In the genomic region with DNA sequence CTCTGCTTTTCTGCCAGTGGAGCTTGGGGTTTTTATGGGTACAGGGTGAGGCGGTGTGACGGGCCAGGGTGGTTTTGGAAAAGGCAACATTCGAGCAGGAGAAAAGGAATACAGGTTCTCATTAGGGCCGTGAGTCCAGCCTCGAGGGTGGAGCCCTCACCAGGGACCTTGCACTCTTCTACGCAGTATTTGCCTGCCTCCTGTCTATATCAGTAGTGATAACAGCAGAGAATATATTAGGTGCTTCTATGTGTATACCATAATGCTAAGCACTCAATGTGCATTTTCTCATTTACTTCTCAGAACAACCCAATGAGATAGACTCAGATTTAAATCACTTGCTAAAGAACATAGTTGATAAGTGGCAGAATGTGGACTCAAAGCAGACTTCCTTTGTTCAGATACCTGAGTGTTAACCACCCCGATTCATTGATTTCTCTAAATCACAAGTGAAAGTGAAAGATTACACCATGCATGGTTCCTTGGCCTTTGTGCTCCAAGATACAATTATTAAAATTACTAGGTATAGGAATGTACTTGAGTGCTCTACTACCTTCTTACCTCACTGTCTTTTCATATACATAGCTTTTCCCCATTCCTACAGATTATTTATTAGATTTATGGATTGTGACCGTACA, we compare ENCODE assay signal across 16 cellular contexts.
DNase-seq lines count a peak whose midpoint lies in the region; ATAC-seq, FAIRE-seq and TF ChIP-seq lines count a peak whose summit lies in the region.
"Had no signal": no experiment of that assay in that cellular context is flagged by ENCODE, and none has a peak within 500 bp of the region (broad histone marks: within the 10 kb centered on the region; RNA-seq: fewer than 3 reads in every experiment).

No MANE protein-coding gene starts in this region.

- TF ChIP-seq CTCF in cardiac muscle cell (IDR thresholded peaks at IDR 0.05; ENCODE audit: low read depth, low read length) (no peak), left ventricle myocardium inferior (IDR thresholded peaks at IDR 0.05; ENCODE audit: borderline replicate concordance) (no peak), GM12878 (IDR thresholded peaks at IDR 0.05 in 2 of 3, conservative IDR thresholded peaks at IDR 0.05 in 1 of 3; ENCODE audit: control insufficient read depth in 2 of 3, extremely low read depth in 1 of 3, insufficient read depth in 1 of 3, low read depth in 3 of 3, low read length in 3 of 3) (no peak)

- no peaks in the 10 kb centered on the region for H4K20me1 ChIP-seq in GM12878 (ENCODE audit: control insufficient read depth, insufficient read depth)
- H4K20me1 ChIP-seq: BLaER1 treated with 17β-estradiol and CSF1 and Interleukin-3, amounts not matched to agents 10 nM and 100 nM had no signal

- no peak for TF ChIP-seq RAD21 in GM12878 (IDR thresholded peaks at IDR 0.05; ENCODE audit: insufficient read depth, low read depth, low read length)

- in situ Hi-C loops in GM12878 (cut with MboI) = no loop called here

- intact Hi-C loops in left ventricle myocardium inferior (cut with micrococcal nuclease) (no loop called here), GM12878 (cut with micrococcal nuclease; ENCODE audit: unreplicated experiment) (no loop called here)

- RAD21 ChIA-PET in GM12878 (lab: Charles Lee; ENCODE audit: unreplicated experiment) = no interaction called here

- H3K36me3 ChIP-seq in cardiac muscle cell = no peaks in the 10 kb centered on the region
- H3K36me3 ChIP-seq in left ventricle myocardium inferior = no peaks in the 10 kb centered on the region
- no peaks in the 10 kb centered on the region for H3K36me3 ChIP-seq in GM12878 (ENCODE audit: control insufficient read depth in 2 of 2, insufficient read depth in 2 of 2, low read length in 1 of 2)
- H3K36me3 ChIP-seq in small intestine (ENCODE audit: control insufficient read depth in 2 of 2, insufficient read depth in 2 of 2, low read length in 2 of 2) = no peaks in the 10 kb centered on the region
- H3K36me3 ChIP-seq: BLaER1 treated with 17β-estradiol and CSF1 and Interleukin-3, amounts not matched to agents 10 nM and 100 nM; HAP-1 had no signal

- no peaks in the 10 kb centered on the region for H3K79me2 ChIP-seq in GM12878 (ENCODE audit: control insufficient read depth, insufficient read depth, low read length)

- peak overlapping the region; percentile 67 for H3K27ac ChIP-seq in cardiac muscle cell
- no peak overlapping the region for H3K27ac ChIP-seq in left ventricle myocardium inferior (replicated peaks)
- H3K27ac ChIP-seq in GM12878 (ENCODE audit: control insufficient read depth, insufficient read depth) = no peak overlapping the region
- H3K27ac ChIP-seq in small intestine (ENCODE audit: low read depth in 1 of 2, low read length in 1 of 2) = peak overlapping the region; percentile 48 to 85
- H3K27ac ChIP-seq: BLaER1 treated with 17β-estradiol and CSF1 and Interleukin-3, amounts not matched to agents 10 nM and 100 nM; GM23248 had no signal

- TF ChIP-seq POLR2A in GM12878 (IDR thresholded peaks at IDR 0.05; ENCODE audit: low read depth, low read length) = no peak

- H3K4me2 ChIP-seq in GM12878 (ENCODE audit: control insufficient read depth, insufficient read depth) = no peak overlapping the region
- H3K4me2 ChIP-seq: BLaER1 treated with 17β-estradiol and CSF1 and Interleukin-3, amounts not matched to agents 10 nM and 100 nM had no signal

- H3K4me3 ChIP-seq in cardiac muscle cell (no peak overlapping the region), left ventricle myocardium inferior (no peak overlapping the region), GM12878 (no peak overlapping the region), small intestine (ENCODE audit: low read depth in 1 of 2, low read length in 2 of 2) (peak overlapping the region in 1 of 2 donors; percentile 9)
- H3K4me3 ChIP-seq: BLaER1 treated with 17β-estradiol and CSF1 and Interleukin-3, amounts not matched to agents 10 nM and 100 nM; GM23248; HAP-1 had no signal

- CTCF ChIA-PET in GM12878 (lab: Yijun Ruan, JAX) = no interaction called here

- DNase-seq in cardiac muscle cell (ENCODE audit: low read depth in 1 of 2, low spot score in 1 of 2) (no peak), left ventricle myocardium inferior (no peak), NCI-H146 treated with DMSO at 0.1 percent for 48 hours (lab: John Stamatoyannopoulos, UW; ENCODE audit: unreplicated experiment) (peak; percentile 57), GM12878 (ENCODE audit: low read depth, low spot score) (no peak), small intestine (peak; percentile 90), glomerular visceral epithelial cell (ENCODE audit: extremely low spot score) (no peak)
- no peak for DNase-seq in NK-92 treated with Interleukin-12 subunit alpha and Interleukin-12 subunit beta, amount 100 ng/mL, for 24 hours (lab: John Stamatoyannopoulos, UW)
- DNase-seq in stimulated activated naive CD4-positive, alpha-beta T cell (lab: John Stamatoyannopoulos, UW) = no peak
- DNase-seq: Calu3; CD8-positive, alpha-beta T cell; GM23248 had no signal

- no peak for TF ChIP-seq EP300 in GM12878 (IDR thresholded peaks at IDR 0.05; ENCODE audit: borderline replicate concordance in 1 of 2, control insufficient read depth in 1 of 2, low read depth in 2 of 2, low read length in 2 of 2)

- peaks cover 6% of the 10 kb centered on the region for H3K4me1 ChIP-seq in cardiac muscle cell (ENCODE audit: low read depth)
- H3K4me1 ChIP-seq in left ventricle myocardium inferior = peaks cover 11% of the 10 kb centered on the region
- H3K4me1 ChIP-seq in GM12878 (ENCODE audit: control insufficient read depth, insufficient read depth, low read length) = no peaks in the 10 kb centered on the region
- peaks cover 0 to 2% of the 10 kb centered on the region in 2 donors for H3K4me1 ChIP-seq in small intestine (ENCODE audit: control insufficient read depth in 2 of 2, insufficient read depth in 1 of 2, low read depth in 1 of 2, low read length in 1 of 2)
- H3K4me1 ChIP-seq: BLaER1 treated with 17β-estradiol and CSF1 and Interleukin-3, amounts not matched to agents 10 nM and 100 nM; HAP-1 had no signal

- H2AFZ ChIP-seq in GM12878 (ENCODE audit: control insufficient read depth, low read depth, low read length) = no peak overlapping the region
- H2AFZ ChIP-seq: GM23248 had no signal

- no peaks in the 10 kb centered on the region for H3K9me3 ChIP-seq in cardiac muscle cell (ENCODE audit: low read depth)
- H3K9me3 ChIP-seq in left ventricle myocardium inferior (replicated peaks) = no peaks in the 10 kb centered on the region
- no peaks in the 10 kb centered on the region for H3K9me3 ChIP-seq in GM12878 (replicated peaks; ENCODE audit: control insufficient read depth, insufficient read depth, low read length)
- no peaks in the 10 kb centered on the region for H3K9me3 ChIP-seq in small intestine (ENCODE audit: control insufficient read depth, low read depth)
- H3K9me3 ChIP-seq: BLaER1 treated with 17β-estradiol and CSF1 and Interleukin-3, amounts not matched to agents 10 nM and 100 nM; HAP-1 had no signal

- FAIRE-seq in GM12878 (lab: Jason Lieb, UNC) (peak; percentile 57), small intestine (lab: Jason Lieb, UNC) (no peak)
- FAIRE-seq: G401.6, GM12892, GM18507 had no signal

- SMC1A ChIA-PET in GM12878 (lab: Charles Lee; ENCODE audit: uncharacterized antibody, unreplicated experiment) = interaction anchor here (1.5 kb wide), 1 partner anchor 19 kb away, joined by 3 read pairs; no protein-coding TSS in a partner anchor

- 45% methylated on average over 8 of the region's 8 CpGs for WGBS in GM12878 (ENCODE audit: insufficient coverage, insufficient replicate concordance, low lambda C conversion rate, missing lambda C conversion rate)
- 17 to 70% (median 39%) methylated on average over 8 of the region's 8 CpGs for WGBS in small intestine, 3 donors

- no peaks in the 10 kb centered on the region for H3K27me3 ChIP-seq in cardiac muscle cell
- H3K27me3 ChIP-seq in left ventricle myocardium inferior (ENCODE audit: low read depth) = no peaks in the 10 kb centered on the region
- H3K27me3 ChIP-seq in GM12878 (replicated peaks in 1 of 2; ENCODE audit: control insufficient read depth in 2 of 2, insufficient read depth in 2 of 2, low read length in 1 of 2) = no peaks in the 10 kb centered on the region
- no peaks in the 10 kb centered on the region for H3K27me3 ChIP-seq in small intestine (ENCODE audit: control insufficient read depth in 2 of 2, insufficient read depth in 2 of 2, low read length in 2 of 2)
- H3K27me3 ChIP-seq: BLaER1 treated with 17β-estradiol and CSF1 and Interleukin-3, amounts not matched to agents 10 nM and 100 nM had no signal

- no peak overlapping the region for H3K9ac ChIP-seq in GM12878 (ENCODE audit: control insufficient read depth, insufficient read depth, low read length)
- H3K9ac ChIP-seq: BLaER1 treated with 17β-estradiol and CSF1 and Interleukin-3, amounts not matched to agents 10 nM and 100 nM; GM23248 had no signal

- POLR2A ChIA-PET in GM12878 (lab: Charles Lee) = no interaction called here

- ATAC-seq in GM12878 = peak; percentile 76
- ATAC-seq: CD8-positive, alpha-beta T cell had no signal

- BruUV-seq in GM12878 (replicated peaks; lab: Mats Ljungman, UMichigan) = no TSS peak

TF ChIP-seq in GM12878, 131 proteins besides CTCF, POLR2A, EP300 and RAD21:
- no peak for TF ChIP-seq YBX1 (IDR thresholded peaks at IDR 0.05)
- no peak for TF ChIP-seq KAT2A (conservative IDR thresholded peaks at IDR 0.05; ENCODE audit: control insufficient read depth, low read depth, low read length)

Comparison
In these comparisons a context has a peak if more than half of its experiments do, and no peak if none do; other contexts are left out.
1. H3K27ac ChIP-seq: peak in cardiac muscle cell (single experiment) and small intestine (2 of 2); none in left ventricle myocardium inferior (single experiment) and GM12878 (single experiment).
2. DNase-seq: peak in NCI-H146 treated with DMSO at 0.1 percent for 48 hours (single experiment) and small intestine (single experiment); none in cardiac muscle cell (0 of 2), left ventricle myocardium inferior (single experiment), GM12878 (single experiment), glomerular visceral epithelial cell (single experiment), NK-92 treated with Interleukin-12 subunit alpha and Interleukin-12 subunit beta, amount 100 ng/mL, for 24 hours (single experiment) and stimulated activated naive CD4-positive, alpha-beta T cell (0 of 6).